ENCODE assay signal across 22 cellular contexts in genomic region chr17:29575511-29576213, GRCh38. TPM values are rescaled to one million over a fixed set of nuclear protein-coding genes. Genes with fewer than 3 reads are reported as not detected.
DNase-seq lines count a peak whose midpoint lies in the region; TF ChIP-seq lines count a peak whose summit lies in the region.
"Had no signal": no experiment of that assay in that cellular context is flagged by ENCODE, and none has a peak within 500 bp of the region (broad histone marks: within the 10 kb centered on the region; RNA-seq: fewer than 3 reads in every experiment).

No MANE protein-coding gene starts in this region.

- H3K36me3 ChIP-seq in HAP-1 (replicated peaks) = peaks cover 68% of the 10 kb centered on the region
- H3K36me3 ChIP-seq: uterus had no signal

- H3K9me3 ChIP-seq in HAP-1 = no peaks in the 10 kb centered on the region
- H3K9me3 ChIP-seq: esophagus muscularis mucosa, lower lobe of right lung, mucosa of descending colon, sigmoid colon, uterus had no signal

- intact Hi-C loops in dorsolateral prefrontal cortex (cut with DNase I) = loop anchor here (2.0 to 5.0 kb wide), 2 partner anchors 15 to 37 kb away; no protein-coding TSS in a partner anchor
- intact Hi-C loops in posterior vena cava (cut with DNase I) = no loop called here

- H3K4me1 ChIP-seq in HAP-1 = no peaks in the 10 kb centered on the region

- H3K27me3 ChIP-seq in dorsolateral prefrontal cortex (no peaks in the 10 kb centered on the region), HAP-1 (ENCODE audit: low read depth) (no peaks in the 10 kb centered on the region)
- H3K27me3 ChIP-seq: esophagus muscularis mucosa, sigmoid colon, uterus had no signal

- no peak overlapping the region for H3K4me3 ChIP-seq in dorsolateral prefrontal cortex
- H3K4me3 ChIP-seq in HAP-1 = no peak overlapping the region
- H3K4me3 ChIP-seq: esophagus muscularis mucosa, lower lobe of right lung, mucosa of descending colon, sigmoid colon, uterus had no signal

- peak overlapping the region in 12 of 59 donors; percentile 18 to 82 (median 30) for H3K27ac ChIP-seq in dorsolateral prefrontal cortex
- H3K27ac ChIP-seq: esophagus muscularis mucosa, lower lobe of right lung, sigmoid colon, uterus had no signal

- in situ Hi-C loops in HAP-1 (cut with MboI; ENCODE audit: low sequenced_read_pairs) = no loop called here

- peak; percentile 1 for DNase-seq in stimulated activated CD4-positive, alpha-beta T cell treated with anti-CD3 and anti-CD28 coated beads, Interleukin-4, amount 100 ng/mL, for 1 hour
- no peak for DNase-seq in stimulated activated CD4-positive, alpha-beta T cell treated with anti-CD3 and anti-CD28 coated beads, Interleukin-15, amount 100 ng/mL, for 24 hours
- DNase-seq in dorsolateral prefrontal cortex (peak in 6 of 10 donors; percentile 17 to 37 (median 30)), posterior vena cava (ENCODE audit: low spot score) (peak; percentile 66), HAP-1 (ENCODE audit: low spot score in 2 of 2) (no peak)
- DNase-seq in central memory CD4-positive, alpha-beta T cell = no peak
- no peak for DNase-seq in activated CD4-positive, alpha-beta T cell treated with anti-CD3 and anti-CD28 coated beads for 4 hours
- DNase-seq: activated CD4-positive, alpha-beta T cell treated with anti-CD3 and anti-CD28 coated beads for 48 hours; activated naive CD8-positive, alpha-beta T cell treated with anti-CD3 and anti-CD28 coated beads, Interleukin-2, amount 10 ng/mL, durations not matched to agents 7 days and 5 days; CD4-positive, alpha-beta T cell; cerebellar nuclear complex; effector memory CD8-positive, alpha-beta T cell; lower lobe of right lung; NCI-H1105; NCI-H1930; NCI-H2227 treated with DMSO at 0.1 percent for 48 hours; stimulated activated CD8-positive, alpha-beta memory T cell treated with anti-CD3 and anti-CD28 coated beads, Interleukin-4, amount 100 ng/mL, for 48 hours; T-helper 17 cell; uterus had no signal

- no peak for TF ChIP-seq CTCF in dorsolateral prefrontal cortex (IDR thresholded peaks at IDR 0.05 in 54 of 56, conservative IDR thresholded peaks at IDR 0.05 in 2 of 56; ENCODE audit: low read depth in 1 of 56, partially characterized antibody in 56 of 56)

RNA-seq across cellular contexts. Expression of gene TP53I13, which starts 7.2 kb away (rescaled TPM):
- total RNA-seq in dorsolateral prefrontal cortex = 10 to 100 TPM; 10.1 to 40.2 (median 20.1) TPM
- total RNA-seq in posterior vena cava = 10 to 100 TPM; 33.1 to 34.7 TPM

RNA-seq across cellular contexts. Expression of gene ABHD15, which starts 8.8 kb away (rescaled TPM):
- total RNA-seq in dorsolateral prefrontal cortex (1 to 10 TPM; 1.9 to 8.0 (median 4.2) TPM), posterior vena cava (1 to 10 TPM; 4.5 to 5.9 TPM)

RNA-seq across cellular contexts. Expression of gene GIT1, which starts 13.8 kb away (rescaled TPM):
- 100 to 1,000 TPM; 110 to 287 (median 170) TPM for total RNA-seq in dorsolateral prefrontal cortex
- 10 to 100 TPM; 28.1 to 43.5 TPM for total RNA-seq in posterior vena cava

RNA-seq across cellular contexts. Expression of gene ANKRD13B, which starts 17.3 kb away (rescaled TPM):
- total RNA-seq in dorsolateral prefrontal cortex = 10 to 100 TPM; 34.3 to 82.0 (median 53.1) TPM
- total RNA-seq in posterior vena cava = 10 to 100 TPM; 11.2 to 11.5 TPM

RNA-seq across cellular contexts. Expression of gene CORO6, which starts 47.0 kb away (rescaled TPM):
- total RNA-seq in dorsolateral prefrontal cortex (100 to 1,000 TPM in 23 of 120 experiments, 10 to 100 TPM in 97; 31.5 to 153 (median 80.8) TPM), posterior vena cava (10 to 100 TPM; 26.7 to 31.6 TPM)

Comparison
In these comparisons a context has a peak if more than half of its experiments do, and no peak if none do; other contexts are left out.
1. DNase-seq: peak in stimulated activated CD4-positive, alpha-beta T cell treated with anti-CD3 and anti-CD28 coated beads, Interleukin-4, amount 100 ng/mL, for 1 hour (single experiment), dorsolateral prefrontal cortex (6 of 10) and posterior vena cava (single experiment); none in stimulated activated CD4-positive, alpha-beta T cell treated with anti-CD3 and anti-CD28 coated beads, Interleukin-15, amount 100 ng/mL, for 24 hours (single experiment), central memory CD4-positive, alpha-beta T cell (single experiment), activated CD4-positive, alpha-beta T cell treated with anti-CD3 and anti-CD28 coated beads for 4 hours (0 of 2) and HAP-1 (0 of 2).
2. intact Hi-C loops: an anchor here in dorsolateral prefrontal cortex (2.0 to 5.0 kb wide); none called in posterior vena cava.